Comparison of ENCODE assay signal across 15 cellular contexts in the genomic region with DNA sequence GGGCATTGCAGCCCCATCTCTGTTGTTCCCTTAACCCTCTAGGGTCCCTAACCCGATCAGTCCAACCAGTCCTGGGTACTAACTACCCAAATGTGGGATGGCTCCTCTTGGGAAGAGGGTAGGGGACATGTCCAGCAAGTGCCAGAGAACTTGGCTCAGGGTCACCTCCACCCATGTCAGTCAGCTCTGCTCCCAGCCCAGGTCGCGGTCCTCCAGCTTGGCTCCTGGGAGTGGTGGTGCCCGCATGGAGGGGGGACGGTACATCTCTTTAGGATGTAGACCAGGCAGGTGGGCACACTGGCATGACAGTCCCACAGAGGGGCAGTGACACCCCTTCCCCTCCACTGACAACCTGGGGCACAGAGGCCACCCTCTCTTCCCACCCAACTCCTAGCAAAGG. TPM values are rescaled to one million over a fixed set of nuclear protein-coding genes. Genes with fewer than 3 reads are reported as not detected.
DNase-seq lines count a peak whose midpoint lies in the region; ATAC-seq and TF ChIP-seq lines count a peak whose summit lies in the region.
"Had no signal": no experiment of that assay in that cellular context is flagged by ENCODE, and none has a peak within 500 bp of the region (broad histone marks: within the 10 kb centered on the region; RNA-seq: fewer than 3 reads in every experiment).

No MANE protein-coding gene starts in this region.

- no peaks in the 10 kb centered on the region for H3K9me3 ChIP-seq in T-helper 17 cell (ENCODE audit: control insufficient read depth, low read length, poor library complexity, severe bottlenecking)
- H3K9me3 ChIP-seq in lower lobe of right lung = no peaks in the 10 kb centered on the region

- H3K27me3 ChIP-seq in lower lobe of right lung (ENCODE audit: low read depth) = no peaks in the 10 kb centered on the region

- no peak for DNase-seq in T-helper 17 cell
- DNase-seq in lower lobe of right lung = no peak
- DNase-seq in stimulated activated naive B cell treated with anti-CD40 and anti-IgM and Interleukin-4, amounts not matched to agents 10 μg/mL and 1 μg/mL and 100 μg/mL, for 72 hours = no peak
- DNase-seq in natural killer cell = no peak
- DNase-seq in coronary artery (ENCODE audit: low spot score) = no peak
- DNase-seq: activated naive CD8-positive, alpha-beta T cell treated with anti-CD3 and anti-CD28 coated beads for 36 hours; COR-L47; NCI-H446 treated with DMSO at 0.1 percent for 48 hours; stimulated activated CD4-positive, alpha-beta T cell treated with anti-CD3 and anti-CD28 coated beads, Interleukin-2, amount 100 ng/mL, for 48 hours had no signal

- peak; percentile 14 for TF ChIP-seq POLR2A in GM18951 (IDR thresholded peaks at IDR 0.05; ENCODE audit: extremely low read depth, insufficient read depth, insufficient read length)

- in situ Hi-C loops in GM18951 (cut with MboI; ENCODE audit: low sequenced_read_pairs, unreplicated experiment) = no loop called here

- peak; percentile 12 for ATAC-seq in T-helper 17 cell
- ATAC-seq in lower lobe of right lung = no peak
- ATAC-seq in stimulated activated naive B cell treated with anti-CD40 and anti-IgM and Interleukin-4, amounts not matched to agents 10 μg/mL and 1 μg/mL and 100 μg/mL, for 72 hours (replicated peaks) = no peak
- no peak for ATAC-seq in natural killer cell
- ATAC-seq in HG03457 (IDR thresholded peaks at IDR 0.05; ENCODE audit: unreplicated experiment) = no peak

- H3K36me3 ChIP-seq in lower lobe of right lung = peaks cover 79% of the 10 kb centered on the region

- TF ChIP-seq CTCF in lower lobe of right lung (IDR thresholded peaks at IDR 0.05) = no peak
- no peak for TF ChIP-seq CTCF in natural killer cell (IDR thresholded peaks at IDR 0.05)
- no peak for TF ChIP-seq CTCF in coronary artery (IDR thresholded peaks at IDR 0.05)

- H3K27ac ChIP-seq in lower lobe of right lung (peak overlapping the region; percentile 24), coronary artery (no peak overlapping the region)

- H3K27me3 Mint-ChIP-seq in T-helper 17 cell (no peaks in the 10 kb centered on the region), natural killer cell (ENCODE audit: low read depth in 2 of 2) (no peaks in the 10 kb centered on the region)
- no peaks in the 10 kb centered on the region for H3K27me3 Mint-ChIP-seq in stimulated activated naive B cell treated with anti-CD40 and anti-IgM and Interleukin-4, amounts not matched to agents 10 μg/mL and 1 μg/mL and 100 μg/mL, for 72 hours
- H3K27me3 Mint-ChIP-seq: activated naive CD8-positive, alpha-beta T cell treated with anti-CD3 and anti-CD28 coated beads for 36 hours; stimulated activated memory B cell treated with anti-CD40 and anti-IgM and Interleukin-4, amounts not matched to agents 10 μg/mL and 1 μg/mL and 100 μg/mL, for 72 hours had no signal

- H3K4me3 Mint-ChIP-seq in T-helper 17 cell = no peak overlapping the region
- H3K4me3 Mint-ChIP-seq in stimulated activated naive B cell treated with anti-CD40 and anti-IgM and Interleukin-4, amounts not matched to agents 10 μg/mL and 1 μg/mL and 100 μg/mL, for 72 hours = no peak overlapping the region
- no peak overlapping the region for H3K4me3 Mint-ChIP-seq in natural killer cell
- H3K4me3 Mint-ChIP-seq: activated naive CD8-positive, alpha-beta T cell treated with anti-CD3 and anti-CD28 coated beads for 36 hours; stimulated activated memory B cell treated with anti-CD40 and anti-IgM and Interleukin-4, amounts not matched to agents 10 μg/mL and 1 μg/mL and 100 μg/mL, for 72 hours had no signal

- H3K36me3 Mint-ChIP-seq in T-helper 17 cell (ENCODE audit: low read depth) (peaks cover 6% of the 10 kb centered on the region), natural killer cell (no peaks in the 10 kb centered on the region)
- peaks cover 38 to 65% of the 10 kb centered on the region in 2 donors for H3K36me3 Mint-ChIP-seq in stimulated activated naive B cell treated with anti-CD40 and anti-IgM and Interleukin-4, amounts not matched to agents 10 μg/mL and 1 μg/mL and 100 μg/mL, for 72 hours

- peaks cover 24% of the 10 kb centered on the region for H3K4me1 ChIP-seq in lower lobe of right lung

- H3K4me3 ChIP-seq in lower lobe of right lung (no peak overlapping the region), coronary artery (no peak overlapping the region)

- peaks cover 16% of the 10 kb centered on the region for H3K4me1 Mint-ChIP-seq in T-helper 17 cell
- peaks cover 22 to 31% of the 10 kb centered on the region in 2 donors for H3K4me1 Mint-ChIP-seq in stimulated activated naive B cell treated with anti-CD40 and anti-IgM and Interleukin-4, amounts not matched to agents 10 μg/mL and 1 μg/mL and 100 μg/mL, for 72 hours
- H3K4me1 Mint-ChIP-seq in natural killer cell = peaks cover 10 to 25% of the 10 kb centered on the region in 2 donors

- H3K9me3 Mint-ChIP-seq in stimulated activated naive B cell treated with anti-CD40 and anti-IgM and Interleukin-4, amounts not matched to agents 10 μg/mL and 1 μg/mL and 100 μg/mL, for 72 hours = no peaks in the 10 kb centered on the region
- no peaks in the 10 kb centered on the region for H3K9me3 Mint-ChIP-seq in natural killer cell
- H3K9me3 Mint-ChIP-seq: activated naive CD8-positive, alpha-beta T cell treated with anti-CD3 and anti-CD28 coated beads for 36 hours; stimulated activated memory B cell treated with anti-CD40 and anti-IgM and Interleukin-4, amounts not matched to agents 10 μg/mL and 1 μg/mL and 100 μg/mL, for 72 hours had no signal

- H3K27ac Mint-ChIP-seq in T-helper 17 cell (no peak overlapping the region), natural killer cell (no peak overlapping the region)
- H3K27ac Mint-ChIP-seq in stimulated activated naive B cell treated with anti-CD40 and anti-IgM and Interleukin-4, amounts not matched to agents 10 μg/mL and 1 μg/mL and 100 μg/mL, for 72 hours = peak overlapping the region; percentile 90
- H3K27ac Mint-ChIP-seq: activated naive CD8-positive, alpha-beta T cell treated with anti-CD3 and anti-CD28 coated beads for 36 hours; stimulated activated memory B cell treated with anti-CD40 and anti-IgM and Interleukin-4, amounts not matched to agents 10 μg/mL and 1 μg/mL and 100 μg/mL, for 72 hours had no signal

- intact Hi-C loops in lower lobe of right lung (cut with DNase I) = no loop called here
- intact Hi-C loops in natural killer cell (cut with micrococcal nuclease) = no loop called here

RNA-seq across cellular contexts. Expression of gene TMUB2, which starts 6.0 kb away (rescaled TPM):
- total RNA-seq in T-helper 17 cell = 10 to 100 TPM; 52.2 to 53.1 TPM
- 41.9 TPM for total RNA-seq in lower lobe of right lung
- 10 to 100 TPM; 40.4 to 48.2 (median 41.0) TPM for total RNA-seq in natural killer cell

RNA-seq across cellular contexts. Expression of gene ATXN7L3, which starts 6.9 kb away (rescaled TPM):
- total RNA-seq in T-helper 17 cell = 10 to 100 TPM; 97.1 to 97.5 TPM
- total RNA-seq in lower lobe of right lung = 67.4 TPM
- 100 to 1,000 TPM in 2 of 3 donors, 10 to 100 TPM in 1; 87.6 to 112 (median 109) TPM for total RNA-seq in natural killer cell

RNA-seq across cellular contexts. Expression of gene ASB16, which starts 22.2 kb away (rescaled TPM):
- total RNA-seq in T-helper 17 cell = not detected
- not detected for total RNA-seq in lower lobe of right lung
- total RNA-seq in natural killer cell = not detected
- total RNA-seq: activated naive CD8-positive, alpha-beta T cell treated with anti-CD3 and anti-CD28 coated beads for 36 hours; HT1080; lung microvascular endothelial cell; RPMI7951 had no signal

RNA-seq across cellular contexts. Expression of gene UBTF, which starts 26.7 kb away (rescaled TPM):
- total RNA-seq in T-helper 17 cell (100 to 1,000 TPM; 121 to 140 TPM), lower lobe of right lung (56.7 TPM), natural killer cell (100 to 1,000 TPM; 132 to 169 (median 168) TPM)

RNA-seq across cellular contexts. Expression of gene HROB, which starts 51.0 kb away (rescaled TPM):
- total RNA-seq in T-helper 17 cell = 1 to 10 TPM; 2.6 to 5.7 TPM
- total RNA-seq in lower lobe of right lung = 0.50 TPM
- 1 to 10 TPM; 1.9 to 4.4 (median 2.4) TPM for total RNA-seq in natural killer cell
